7 cellular contexts compared by ENCODE assay signal in genomic region chr3:169149349-169149890, GRCh38.
DNase-seq lines count a peak whose midpoint lies in the region; ATAC-seq, FAIRE-seq and TF ChIP-seq lines count a peak whose summit lies in the region.

No MANE protein-coding gene starts in this region.

- peak overlapping the region; percentile 23 for H3K4me3 ChIP-seq in K562
- peak overlapping the region; percentile 41; the same call in 1 of the 2 replicates for H3K4me3 ChIP-seq in iPS DF 6.9 (ENCODE audit: low read length)
- peak overlapping the region in 3 of 4 donors; percentile 29 to 59 (median 54) for H3K4me3 ChIP-seq in gastrocnemius medialis

- DNase-seq in NCI-H146 treated with DMSO at 0.1 percent for 48 hours (lab: John Stamatoyannopoulos, UW; ENCODE audit: unreplicated experiment), result peak; percentile 86
- DNase-seq in T-helper 22 cell (ENCODE audit: low read depth), result peak; percentile 3
- peak; percentile 73 to 89 (median 78) for DNase-seq in K562 (ENCODE audit: extremely low read depth in 1 of 4, low spot score in 3 of 4)
- peak; percentile 66 for DNase-seq in iPS DF 6.9 (ENCODE audit: low read depth, low spot score)
- DNase-seq in gastrocnemius medialis, result peak; percentile 31 to 52

- no peaks in the 10 kb centered on the region for H3K9me1 ChIP-seq in K562 (ENCODE audit: control insufficient read depth, insufficient read depth, low read length)

- CTCF ChIA-PET in K562 (lab: Yijun Ruan, JAX; ENCODE audit: low intra/inter-chr PET ratio), result interaction anchor here (1.8 kb wide), 1 partner anchor 513 kb away, joined by 9 read pairs; no protein-coding TSS in a partner anchor

- TF ChIP-seq EP300 in K562 (IDR thresholded peaks at IDR 0.05; ENCODE audit: low read length), result peak; percentile 23; the same call in 1 of the 2 replicates

- H3K27me3 ChIP-seq in K562 (ENCODE audit: control insufficient read depth in 2 of 2, insufficient read depth in 2 of 2, low read length in 2 of 2) (no peaks in the 10 kb centered on the region; a peak in 1 of 5 replicates), iPS DF 6.9 (ENCODE audit: control insufficient read depth, insufficient read depth, low read length) (peaks cover 12% of the 10 kb centered on the region), gastrocnemius medialis (peaks cover 44 to 63% (median 54%) of the 10 kb centered on the region in 3 donors)

- peak; percentile 80 to 81 for TF ChIP-seq RAD21 in K562 (CRISPR knock-in tag; conservative IDR thresholded peaks at IDR 0.05 in 1 of 2, IDR thresholded peaks at IDR 0.05 in 1 of 2)

- TF ChIP-seq CTCF in K562 (IDR thresholded peaks at IDR 0.05 in 2 of 3, conservative IDR thresholded peaks at IDR 0.05 in 1 of 3; ENCODE audit: insufficient read depth in 2 of 3, low read depth in 1 of 3, low read length in 3 of 3) (peak; percentile 82 to 92 (median 90)), gastrocnemius medialis (IDR thresholded peaks at IDR 0.05 in 4 of 5, conservative IDR thresholded peaks at IDR 0.05 in 1 of 5) (peak; percentile 67 to 89 (median 74))

- H3K79me2 ChIP-seq in K562 (ENCODE audit: control insufficient read depth, insufficient read depth, low read length), result peaks cover 20% of the 10 kb centered on the region

- peak; percentile 99 for ATAC-seq in GM18505 (IDR thresholded peaks at IDR 0.05; ENCODE audit: unreplicated experiment)
- ATAC-seq in HG02943 (IDR thresholded peaks at IDR 0.05; ENCODE audit: low read depth, unreplicated experiment), result peak; percentile 99
- ATAC-seq in K562, result peak; percentile 65
- peak; percentile 76 to 87 for ATAC-seq in gastrocnemius medialis

- H3K9ac ChIP-seq in K562 (ENCODE audit: insufficient read depth in 1 of 2, low read depth in 2 of 2, low read length in 2 of 2), result peak overlapping the region; percentile 61 to 88

- peak; percentile 88 for FAIRE-seq in K562 (lab: Jason Lieb, UNC)

- POLR2A ChIA-PET in K562 (lab: Yijun Ruan, JAX), result interaction anchor here (0.6 to 1.5 kb wide), 5 partner anchors 8 to 1414 kb away, joined by 3 to 5 read pairs (median 4); partner anchors contain the start of gene SERPINI1

- no peak for TF ChIP-seq POLR2A in GM18505 (IDR thresholded peaks at IDR 0.05; ENCODE audit: borderline replicate concordance, extremely low read depth, insufficient read depth, insufficient read length)
- TF ChIP-seq POLR2A in K562 (conservative IDR thresholded peaks at IDR 0.05), result no peak; the same call in 1 of the 2 replicates
- TF ChIP-seq POLR2A in gastrocnemius medialis (IDR thresholded peaks at IDR 0.05), result no peak

- no peaks in the 10 kb centered on the region for H4K20me1 ChIP-seq in K562 (replicated peaks; ENCODE audit: control insufficient read depth, insufficient read depth, low read length)

- BruUV-seq in K562 (replicated peaks; lab: Mats Ljungman, UMichigan), result no TSS peak

- intact Hi-C loops in K562 (cut with micrococcal nuclease) (loop anchor here (1.0 to 5.0 kb wide), 3 partner anchors 107 to 595 kb away; no protein-coding TSS in a partner anchor), gastrocnemius medialis (cut with DNase I; ENCODE audit: low total_unique reads) (loop anchor here (10.0 kb wide), 1 partner anchor 615 kb away; the partner anchor contains the start of genes ACTRT3 and TERC)

- WGBS in K562 (ENCODE audit: insufficient coverage, low coverage, missing lambda C conversion rate), result 2% methylated on average over 29 of the region's 30 CpGs
- no CpG with 5 or more reads among the region's 30 CpGs for WGBS in iPS DF 6.9 (ENCODE audit: insufficient coverage, insufficient read length)

- peak overlapping the region; percentile 93 for H3K4me2 ChIP-seq in K562 (ENCODE audit: insufficient read depth, low read length)

- in situ Hi-C loops in K562 (cut with MboI), result loop anchor here (10.0 to 25.0 kb wide), 2 partner anchors 595 to 813 kb away; partner anchors contain the start of gene SEC62
- in situ Hi-C loops in gastrocnemius medialis (cut with MboI; ENCODE audit: low sequenced_read_pairs in 4 of 4), result loop anchor here in 3 of 4 donors (10.0 to 25.0 kb wide), 2 partner anchors 513 to 595 kb away; partner anchors contain the start of gene MECOM (in 2 of the 3)

- no peaks in the 10 kb centered on the region for H3K9me3 ChIP-seq in K562 (replicated peaks; ENCODE audit: control insufficient read depth, insufficient read depth, low read depth, low read length)
- H3K9me3 ChIP-seq in iPS DF 6.9 (ENCODE audit: control insufficient read depth, insufficient read depth, low read length), result no peaks in the 10 kb centered on the region
- no peaks in the 10 kb centered on the region for H3K9me3 ChIP-seq in gastrocnemius medialis

- H2AFZ ChIP-seq in K562 (ENCODE audit: low read depth, low read length), result peak overlapping the region; percentile 95

- H3K36me3 ChIP-seq in K562 (ENCODE audit: control insufficient read depth, insufficient read depth, low read length) (no peaks in the 10 kb centered on the region), iPS DF 6.9 (ENCODE audit: control insufficient read depth, insufficient read depth, low read length) (no peaks in the 10 kb centered on the region), gastrocnemius medialis (no peaks in the 10 kb centered on the region)

- peak overlapping the region; percentile 89 for H3K27ac ChIP-seq in K562 (ENCODE audit: extremely low read depth, low read depth, low read length)
- no peak overlapping the region for H3K27ac ChIP-seq in iPS DF 6.9 (ENCODE audit: low read length)
- peak overlapping the region in 3 of 4 donors; percentile 66 to 79 (median 73) for H3K27ac ChIP-seq in gastrocnemius medialis

- H3K4me1 ChIP-seq in K562 (replicated peaks in 1 of 2; ENCODE audit: control insufficient read depth in 2 of 2, insufficient read depth in 2 of 2, low read length in 2 of 2), result peaks cover 6 to 15% of the 10 kb centered on the region in 2 experiments; a peak in 4 of 5 replicates
- H3K4me1 ChIP-seq in iPS DF 6.9 (ENCODE audit: control insufficient read depth, insufficient read depth, low read length), result no peaks in the 10 kb centered on the region
- H3K4me1 ChIP-seq in gastrocnemius medialis, result peaks cover 8 to 19% of the 10 kb centered on the region in 2 donors

TF ChIP-seq in K562, 482 proteins besides CTCF, POLR2A, EP300 and RAD21 (continues in another document):
- TF ChIP-seq CXXC5 (CRISPR knock-in tag; IDR thresholded peaks at IDR 0.05) (peak; percentile 61; the same call in 1 of the 2 replicates), NFRKB (IDR thresholded peaks at IDR 0.05; ENCODE audit: low read depth) (no peak), TAL1 (IDR thresholded peaks at IDR 0.05) (no peak), ZNF778 (CRISPR knock-in tag; IDR thresholded peaks at IDR 0.05) (no peak)

Comparison
In these comparisons a context has a peak if more than half of its experiments do, and no peak if none do; other contexts are left out.
1. DNase-seq: peak in every context shown above with its lines; median percentile 86 in NCI-H146 treated with DMSO at 0.1 percent for 48 hours; 78 in K562; 66 in iPS DF 6.9; 42 in gastrocnemius medialis; 3 in T-helper 22 cell.